9 cellular contexts compared by ENCODE assay signal in genomic region chr7:76499928-76500249, GRCh38. TPM values are rescaled to one million over a fixed set of nuclear protein-coding genes. Genes with fewer than 3 reads are reported as not detected.
DNase-seq lines count a peak whose midpoint lies in the region; ATAC-seq and TF ChIP-seq lines count a peak whose summit lies in the region.
"Not testable (repeated sequence)": the region's sequence is repeated elsewhere in the genome, so short reads cannot be mapped to it uniquely, and the experiment has no call there.
"Had no signal": no experiment of that assay in that cellular context is flagged by ENCODE, and none has a peak within 500 bp of the region (broad histone marks: within the 10 kb centered on the region; RNA-seq: fewer than 3 reads in every experiment).

No MANE protein-coding gene starts in this region.

- DNase-seq in CD8-positive, alpha-beta T cell; GM23338 (ENCODE audit: low spot score); activated B cell treated with CpG ODN at 0.5 μM for 24 hours; activated naive CD4-positive, alpha-beta T cell treated with anti-CD3 and anti-CD28 coated beads, Interleukin-2, amount 10 ng/mL, durations not matched to agents 7 days and 5 days; foreskin keratinocyte; memory B cell (ENCODE audit: low spot score in 2 of 2); stimulated activated naive B cell treated with anti-CD40 and anti-IgM and Interleukin-4, amounts not matched to agents 10 μg/mL and 1 μg/mL and 100 μg/mL, for 72 hours: not testable (repeated sequence)

- peak; percentile 81 for ATAC-seq in CD8-positive, alpha-beta T cell
- ATAC-seq in GM23338 (peak; percentile 56), activated B cell treated with CpG ODN at 0.5 μM for 24 hours (ENCODE audit: low read depth) (peak; percentile 58), foreskin keratinocyte (peak; percentile 28), memory B cell (ENCODE audit: low read depth) (peak; percentile 93)
- ATAC-seq in stimulated activated naive B cell treated with anti-CD40 and anti-IgM and Interleukin-4, amounts not matched to agents 10 μg/mL and 1 μg/mL and 100 μg/mL, for 72 hours (replicated peaks), result peak; percentile 85 to 94

- not testable (repeated sequence) for H3K79me2 ChIP-seq in GM23338 (replicated peaks; ENCODE audit: insufficient read depth); OCI-LY1 (ENCODE audit: insufficient read depth, low read length)

- H3K4me3 Mint-ChIP-seq in CD8-positive, alpha-beta T cell, result peak overlapping the region; percentile 47
- not testable (repeated sequence) for H3K4me3 Mint-ChIP-seq in GM23338; activated B cell treated with CpG ODN at 0.5 μM for 24 hours; activated naive CD4-positive, alpha-beta T cell treated with anti-CD3 and anti-CD28 coated beads, Interleukin-2, amount 10 ng/mL, durations not matched to agents 7 days and 5 days; memory B cell; stimulated activated naive B cell treated with anti-CD40 and anti-IgM and Interleukin-4, amounts not matched to agents 10 μg/mL and 1 μg/mL and 100 μg/mL, for 72 hours

- H3K9me2 ChIP-seq in GM23338 (ENCODE audit: insufficient read depth); OCI-LY1 (ENCODE audit: low read depth, low read length): not testable (repeated sequence)

- intact Hi-C loops in CD8-positive, alpha-beta T cell (cut with DNase I, micrococcal nuclease), result loop anchor here in 1 of 2 experiments (10.0 kb wide), 1 partner anchor 495 kb away; no protein-coding TSS in a partner anchor
- intact Hi-C loops in activated B cell treated with CpG ODN at 0.5 μM for 24 hours (cut with micrococcal nuclease), result loop anchor here (10.0 kb wide), 1 partner anchor 495 kb away; no protein-coding TSS in a partner anchor

- not testable (repeated sequence) for H2AFZ ChIP-seq in GM23338; OCI-LY1 (ENCODE audit: low read length)

- not testable (repeated sequence) for H3K27ac Mint-ChIP-seq in CD8-positive, alpha-beta T cell; GM23338; activated B cell treated with CpG ODN at 0.5 μM for 24 hours; memory B cell; stimulated activated naive B cell treated with anti-CD40 and anti-IgM and Interleukin-4, amounts not matched to agents 10 μg/mL and 1 μg/mL and 100 μg/mL, for 72 hours
- peak overlapping the region; percentile 24 for H3K27ac Mint-ChIP-seq in activated naive CD4-positive, alpha-beta T cell treated with anti-CD3 and anti-CD28 coated beads, Interleukin-2, amount 10 ng/mL, durations not matched to agents 7 days and 5 days

- H3K4me2 ChIP-seq in GM23338, result not testable (repeated sequence)
- H3K4me2 ChIP-seq in OCI-LY1 (ENCODE audit: low read length), result peak overlapping the region; percentile 47; the same call in 1 of the 2 replicates

- not testable (repeated sequence) for H3F3A ChIP-seq in GM23338 (replicated peaks; ENCODE audit: low read depth); OCI-LY1 (ENCODE audit: insufficient read depth, low read length)

- H3K9ac ChIP-seq in OCI-LY1 (ENCODE audit: low read length), result not testable (repeated sequence)

- not testable (repeated sequence) for TF ChIP-seq CTCF in CD8-positive, alpha-beta T cell (IDR thresholded peaks at IDR 0.05); OCI-LY1 (IDR thresholded peaks at IDR 0.05; ENCODE audit: low read length); activated B cell treated with CpG ODN at 0.5 μM for 24 hours (IDR thresholded peaks at IDR 0.05); foreskin keratinocyte (conservative IDR thresholded peaks at IDR 0.05)
- TF ChIP-seq CTCF in GM23338 (conservative IDR thresholded peaks at IDR 0.05; ENCODE audit: low read depth in 2 of 2), result peak in 1 of 2 experiments; percentile 23; a peak in 1 of 4 replicates

- not testable (repeated sequence) for H3K27me3 ChIP-seq in CD8-positive, alpha-beta T cell (ENCODE audit: insufficient read depth, low read length); GM23338 (ENCODE audit: insufficient read depth); OCI-LY1 (ENCODE audit: insufficient read depth, low read length); foreskin keratinocyte

- H3K36me3 ChIP-seq in CD8-positive, alpha-beta T cell (ENCODE audit: insufficient read depth, low read length); GM23338 (ENCODE audit: insufficient read depth); OCI-LY1 (ENCODE audit: insufficient read depth, low read length): not testable (repeated sequence)

- not testable (repeated sequence) for H3K4me1 ChIP-seq in CD8-positive, alpha-beta T cell (ENCODE audit: insufficient read depth, low read length); GM23338 (ENCODE audit: insufficient read depth); OCI-LY1 (ENCODE audit: insufficient read depth, low read length, severe bottlenecking); foreskin keratinocyte

- peaks cover 18% of the 10 kb centered on the region for H3K36me3 Mint-ChIP-seq in CD8-positive, alpha-beta T cell
- not testable (repeated sequence) for H3K36me3 Mint-ChIP-seq in GM23338 (ENCODE audit: low read depth); activated naive CD4-positive, alpha-beta T cell treated with anti-CD3 and anti-CD28 coated beads, Interleukin-2, amount 10 ng/mL, durations not matched to agents 7 days and 5 days; memory B cell
- H3K36me3 Mint-ChIP-seq in activated B cell treated with CpG ODN at 0.5 μM for 24 hours (ENCODE audit: low read depth), result peaks cover 25% of the 10 kb centered on the region
- peaks cover 10 to 19% of the 10 kb centered on the region in 2 donors for H3K36me3 Mint-ChIP-seq in stimulated activated naive B cell treated with anti-CD40 and anti-IgM and Interleukin-4, amounts not matched to agents 10 μg/mL and 1 μg/mL and 100 μg/mL, for 72 hours

- H3K4me1 Mint-ChIP-seq in CD8-positive, alpha-beta T cell (ENCODE audit: low read depth); GM23338; activated B cell treated with CpG ODN at 0.5 μM for 24 hours; activated naive CD4-positive, alpha-beta T cell treated with anti-CD3 and anti-CD28 coated beads, Interleukin-2, amount 10 ng/mL, durations not matched to agents 7 days and 5 days; memory B cell; stimulated activated naive B cell treated with anti-CD40 and anti-IgM and Interleukin-4, amounts not matched to agents 10 μg/mL and 1 μg/mL and 100 μg/mL, for 72 hours: not testable (repeated sequence)

- H3K9me3 ChIP-seq in CD8-positive, alpha-beta T cell (ENCODE audit: low read length); OCI-LY1 (ENCODE audit: low read length): not testable (repeated sequence)

- not testable (repeated sequence) for H3K27me3 Mint-ChIP-seq in CD8-positive, alpha-beta T cell (ENCODE audit: low read depth); GM23338 (ENCODE audit: insufficient read depth, low read depth, poor library complexity); activated B cell treated with CpG ODN at 0.5 μM for 24 hours; activated naive CD4-positive, alpha-beta T cell treated with anti-CD3 and anti-CD28 coated beads, Interleukin-2, amount 10 ng/mL, durations not matched to agents 7 days and 5 days; memory B cell; stimulated activated naive B cell treated with anti-CD40 and anti-IgM and Interleukin-4, amounts not matched to agents 10 μg/mL and 1 μg/mL and 100 μg/mL, for 72 hours

- H4K20me1 ChIP-seq in GM23338 (replicated peaks; ENCODE audit: insufficient read depth); OCI-LY1 (ENCODE audit: insufficient read depth, low read length): not testable (repeated sequence)

- not testable (repeated sequence) for H3K9me3 Mint-ChIP-seq in CD8-positive, alpha-beta T cell; GM23338; activated B cell treated with CpG ODN at 0.5 μM for 24 hours; activated naive CD4-positive, alpha-beta T cell treated with anti-CD3 and anti-CD28 coated beads, Interleukin-2, amount 10 ng/mL, durations not matched to agents 7 days and 5 days; memory B cell; stimulated activated naive B cell treated with anti-CD40 and anti-IgM and Interleukin-4, amounts not matched to agents 10 μg/mL and 1 μg/mL and 100 μg/mL, for 72 hours

- H3K27ac ChIP-seq in CD8-positive, alpha-beta T cell (ENCODE audit: low read depth, low read length); GM23338 (ENCODE audit: low read depth); OCI-LY1 (ENCODE audit: low read depth, low read length, poor library complexity, severe bottlenecking); foreskin keratinocyte: not testable (repeated sequence)

- H3K4me3 ChIP-seq in CD8-positive, alpha-beta T cell (ENCODE audit: low read depth, low read length); GM23338: not testable (repeated sequence)
- peak overlapping the region; percentile 29 for H3K4me3 ChIP-seq in OCI-LY1 (ENCODE audit: low read depth, low read length, poor library complexity, severe bottlenecking)

- CTCF ChIA-PET in CD8-positive, alpha-beta T cell (lab: Charles Lee); activated B cell treated with CpG ODN at 0.5 μM for 24 hours (lab: Charles Lee); activated naive CD4-positive, alpha-beta T cell treated with anti-CD3 and anti-CD28 coated beads, Interleukin-2, amount 10 ng/mL, durations not matched to agents 7 days and 5 days (lab: Charles Lee): not testable (repeated sequence)

- POLR2A ChIA-PET in CD8-positive, alpha-beta T cell (lab: Charles Lee); activated B cell treated with CpG ODN at 0.5 μM for 24 hours (lab: Charles Lee): not testable (repeated sequence)

RNA-seq across cellular contexts. Expression of gene UPK3B, which starts 10.5 kb away (rescaled TPM):
- total RNA-seq in CD8-positive, alpha-beta T cell, result 1 to 10 TPM; 1.7 to 2.4 TPM
- 3.0 and 5.2 TPM in 2 replicates for total RNA-seq in GM23338 (2014; rRNA removed; shearing (Covaris generic))
- polyA plus RNA-seq in GM23338 (2016; fragmentation: Nextera tagmentation; extraction: Ambion mirVana) (3.3 and 3.8 TPM in 2 replicates), foreskin keratinocyte (1.1 and 4.2 TPM in 2 replicates)
- total RNA-seq in activated B cell treated with CpG ODN at 0.5 μM for 24 hours (3.2 and 3.4 TPM in 2 replicates), foreskin keratinocyte (1.0 and 2.6 TPM in 2 replicates)

RNA-seq across cellular contexts. Expression of gene DTX2, which starts 38.4 kb away (rescaled TPM):
- total RNA-seq in CD8-positive, alpha-beta T cell, result 10 to 100 TPM; 17.4 to 18.9 TPM
- total RNA-seq in GM23338 (2014; rRNA removed; shearing (Covaris generic)), result 72.8 and 77.9 TPM in 2 replicates
- polyA plus RNA-seq in GM23338 (2016; fragmentation: Nextera tagmentation; extraction: Ambion mirVana), result 29.7 and 36.1 TPM in 2 replicates
- 41.2 and 45.8 TPM in 2 replicates for total RNA-seq in activated B cell treated with CpG ODN at 0.5 μM for 24 hours
- 31.8 and 32.1 TPM in 2 replicates for total RNA-seq in foreskin keratinocyte
- 38.6 and 41.0 TPM in 2 replicates for polyA plus RNA-seq in foreskin keratinocyte

RNA-seq across cellular contexts. Expression of gene SPDYE16, which starts 43.2 kb away (rescaled TPM):
- under 1 TPM in 1 of 2 experiments, not detected in 1; 0.25 TPM for total RNA-seq in CD8-positive, alpha-beta T cell
- not detected in 2 replicates for total RNA-seq in GM23338 (2014; rRNA removed; shearing (Covaris generic))
- polyA plus RNA-seq in GM23338 (2016; fragmentation: Nextera tagmentation; extraction: Ambion mirVana), result 0.55 and 1.1 TPM in 2 replicates
- 0.59 TPM in 1 of 2 replicates, not detected in the other for total RNA-seq in activated B cell treated with CpG ODN at 0.5 μM for 24 hours
- not detected in 2 replicates for total RNA-seq in foreskin keratinocyte
- not detected in 2 replicates for polyA plus RNA-seq in foreskin keratinocyte
- total RNA-seq: H9 had no signal

Comparison
In these comparisons a context has a peak if more than half of its experiments do, and no peak if none do; other contexts are left out.
1. ATAC-seq: peak in every context shown above with its lines; median percentile 93 in memory B cell; 90 in stimulated activated naive B cell treated with anti-CD40 and anti-IgM and Interleukin-4, amounts not matched to agents 10 μg/mL and 1 μg/mL and 100 μg/mL, for 72 hours; 81 in CD8-positive, alpha-beta T cell; 58 in activated B cell treated with CpG ODN at 0.5 μM for 24 hours; 56 in GM23338; 28 in foreskin keratinocyte.